In genomic region chr12:10364839-10365681, GRCh38 we compare ENCODE assay signal across 8 cellular contexts. TPM values are rescaled to one million over a fixed set of nuclear protein-coding genes. Genes with fewer than 3 reads are reported as not detected.
DNase-seq lines count a peak whose midpoint lies in the region; ATAC-seq, FAIRE-seq and TF ChIP-seq lines count a peak whose summit lies in the region.

No MANE protein-coding gene starts in this region.

- no peak overlapping the region for H3K4ac ChIP-seq in H1 (replicated peaks; ENCODE audit: insufficient read length, low read depth, low read length)

- peak overlapping the region; percentile 64; the same call in 1 of the 2 replicates for H3K18ac ChIP-seq in H1 (ENCODE audit: extremely low read depth, low read length)

- no peak overlapping the region for H3K14ac ChIP-seq in H1 (ENCODE audit: insufficient read length)

- peak; percentile 70 for DNase-seq in AG20443 (ENCODE audit: low spot score)
- DNase-seq in NCI-H345 (lab: John Stamatoyannopoulos, UW) = peak; percentile 84
- DNase-seq in activated CD4-positive, alpha-beta T cell treated with anti-CD3 and anti-CD28 coated beads, Interleukin-2, amount 50 U/mL, for 1 hour = peak; percentile 44
- no peak for DNase-seq in H1 (ENCODE audit: low read depth in 1 of 2, low spot score in 2 of 2)
- DNase-seq in lung (ENCODE audit: low spot score) = peak; percentile 67
- peak; percentile 42 for DNase-seq in stimulated activated naive CD4-positive, alpha-beta T cell treated with Interleukin-2 at 50 U/mL for 16 hours (lab: John Stamatoyannopoulos, UW)

- H2BK120ac ChIP-seq in H1 (replicated peaks; ENCODE audit: low read depth, low read length) = peak overlapping the region; percentile 29

- TF ChIP-seq POLR2A in H1 (IDR thresholded peaks at IDR 0.05; ENCODE audit: control extremely low read depth in 1 of 2, low read depth in 2 of 2, low read length in 2 of 2) = no peak

- TF ChIP-seq CTCF in H1 (IDR thresholded peaks at IDR 0.05; ENCODE audit: control extremely low read depth in 1 of 3, insufficient read depth in 1 of 3, low read depth in 1 of 3, low read length in 3 of 3) (no peak), lung (IDR thresholded peaks at IDR 0.05; ENCODE audit: control extremely low read depth, extremely low read depth) (no peak)

- H3K4me3 ChIP-seq in H1 (ENCODE audit: extremely low read depth in 1 of 4, insufficient read depth in 2 of 4, low read depth in 3 of 4, low read length in 4 of 4) (peak overlapping the region; percentile 34 to 63 (median 50)), lung (peak overlapping the region; percentile 72)

- H3K79me1 ChIP-seq in H1 (ENCODE audit: low read depth, low read length) = no peaks in the 10 kb centered on the region

- H4K8ac ChIP-seq in H1 (ENCODE audit: extremely low read depth, insufficient read depth, low read length) = no peak overlapping the region

- H3K9me3 ChIP-seq in H1 (ENCODE audit: insufficient read depth in 2 of 2, low read depth in 1 of 2, low read length in 1 of 2) (peaks cover 4% of the 10 kb centered on the region in 2 experiments; a peak in 2 of 4 replicates), lung (ENCODE audit: control insufficient read depth in 2 of 2, insufficient read depth in 1 of 2, low read length in 1 of 2) (no peaks in the 10 kb centered on the region)

- H3K27ac ChIP-seq in H1 (ENCODE audit: low read depth, low read length) (peak overlapping the region; percentile 16), lung (ENCODE audit: low read depth in 1 of 2, low read length in 1 of 2) (peak overlapping the region; percentile 71 to 99)

- H3K4me1 ChIP-seq in H1 (replicated peaks in 1 of 4; ENCODE audit: control insufficient read depth in 3 of 4, insufficient read depth in 4 of 4, low read length in 3 of 4) (peaks cover 14 to 33% (median 21%) of the 10 kb centered on the region in 4 experiments; a peak in 6 of 7 replicates), lung (ENCODE audit: control insufficient read depth in 2 of 2, insufficient read depth in 2 of 2, low read length in 2 of 2) (peaks cover 4% of the 10 kb centered on the region in 2 donors)

- H3K23me2 ChIP-seq in H1 (ENCODE audit: low read depth, low read length) = peaks cover 5% of the 10 kb centered on the region

- peak overlapping the region; percentile 91 for H2AFZ ChIP-seq in H1 (ENCODE audit: low read length)

- no peaks in the 10 kb centered on the region for H4K20me1 ChIP-seq in H1 (replicated peaks in 1 of 2; ENCODE audit: control insufficient read depth in 1 of 2, insufficient read depth in 2 of 2, low read length in 2 of 2)

- no peak overlapping the region for H2BK20ac ChIP-seq in H1 (ENCODE audit: low read length)

- peak overlapping the region; percentile 99; the same call in 1 of the 2 replicates for H2BK12ac ChIP-seq in H1 (ENCODE audit: low read depth, low read length)

- peak overlapping the region; percentile 73; the same call in 1 of the 2 replicates for H2BK5ac ChIP-seq in H1 (ENCODE audit: low read depth, low read length)

- no peak overlapping the region; a peak in 1 of 7 replicates for H3K9ac ChIP-seq in H1 (replicated peaks in 1 of 4; ENCODE audit: extremely low read depth in 1 of 4, low read depth in 3 of 4, low read length in 3 of 4)

- FAIRE-seq in H1 (lab: Jason Lieb, UNC) = peak; percentile 57

- H3K27me3 ChIP-seq in H1 (replicated peaks in 1 of 4; ENCODE audit: control insufficient read depth in 3 of 4, extremely low read depth in 1 of 4, insufficient read depth in 3 of 4, low read length in 3 of 4) = no peaks in the 10 kb centered on the region
- no peaks in the 10 kb centered on the region for H3K27me3 ChIP-seq in lung (ENCODE audit: control insufficient read depth, insufficient read depth)

- no peak overlapping the region for H3K23ac ChIP-seq in H1 (ENCODE audit: insufficient read length)

- peak overlapping the region; percentile 52 for H3K56ac ChIP-seq in H1 (replicated peaks; ENCODE audit: insufficient read length, low read depth, low read length)

- peak overlapping the region; percentile 49 for H4K5ac ChIP-seq in H1 (ENCODE audit: insufficient read length, low read depth, low read length)

- no peak overlapping the region for H2BK15ac ChIP-seq in H1 (ENCODE audit: low read length)

- POLR2A ChIA-PET in H1 (lab: Charles Lee; ENCODE audit: partially characterized antibody) = interaction anchor here (0.7 to 1.2 kb wide), 2 partner anchors 168 to 358 kb away, joined by 3 read pairs; partner anchors contain the start of gene YBX3

- no peak for TF ChIP-seq EP300 in H1 (IDR thresholded peaks at IDR 0.05; ENCODE audit: borderline replicate concordance in 1 of 2, low read depth in 2 of 2, low read length in 2 of 2)

- H4K91ac ChIP-seq in H1 (replicated peaks; ENCODE audit: insufficient read length, low read length) = peak overlapping the region; percentile 91

- no peak for TF ChIP-seq RAD21 in H1 (IDR thresholded peaks at IDR 0.05 in 1 of 2, conservative IDR thresholded peaks at IDR 0.05 in 1 of 2; ENCODE audit: low read depth in 2 of 2, low read length in 2 of 2)

- CTCF ChIA-PET in H1 (lab: Charles Lee; ENCODE audit: partially characterized antibody) = interaction anchor here (0.9 to 3.2 kb wide), 11 partner anchors 8 to 310 kb away, joined by 3 to 33 read pairs (median 8); partner anchors contain the start of gene MAGOHB

- H3K4me2 ChIP-seq in H1 (ENCODE audit: insufficient read depth in 1 of 2, low read depth in 2 of 2, low read length in 2 of 2) = peak overlapping the region; percentile 75 to 87

- WGBS in H1 (ENCODE audit: extremely low coverage in 1 of 2, insufficient coverage in 1 of 2, insufficient read length in 1 of 2, insufficient replicate concordance in 2 of 2, low coverage in 1 of 2, low lambda C conversion rate in 2 of 2, missing lambda C conversion rate in 1 of 2), 2 experiments = 13% methylated on average over 16 of the region's 16 CpGs; no CpG with 5 or more reads in 1 of the 2 experiments
- WGBS in lung, 2 donors = 3% methylated on average over 16 of the region's 16 CpGs

- no peaks in the 10 kb centered on the region for H3K79me2 ChIP-seq in H1 (ENCODE audit: control insufficient read depth in 1 of 2, insufficient read depth in 2 of 2, low read length in 2 of 2)

- H2AK5ac ChIP-seq in H1 (ENCODE audit: low read depth, low read length) = no peak overlapping the region

- H3K36me3 ChIP-seq in H1 (ENCODE audit: control insufficient read depth in 2 of 4, insufficient read depth in 4 of 4, low read length in 3 of 4) (peaks cover 0 to 3% (median 0%) of the 10 kb centered on the region in 4 experiments; a peak in 1 of 8 replicates), lung (ENCODE audit: control insufficient read depth in 2 of 2, insufficient read depth in 2 of 2, low read length in 2 of 2) (no peaks in the 10 kb centered on the region)

- ATAC-seq in GM19035 (IDR thresholded peaks at IDR 0.05; ENCODE audit: unreplicated experiment) = peak; percentile 67
- peak; percentile 34 for ATAC-seq in HG03139 (IDR thresholded peaks at IDR 0.05; ENCODE audit: unreplicated experiment)
- ATAC-seq in lung (ENCODE audit: insufficient read depth, low FRiP score) = peak; percentile 69

RNA-seq across cellular contexts. Expression of gene KLRK1, which starts 24.8 kb away (rescaled TPM):
- total RNA-seq in H1 (2021; fragmentation: NEBNext Ultra II Directional; extraction: Animal tissue kit (Norgen Biotek cat#: 25700)) = not detected in 2 replicates
- polyA plus RNA-seq in H1 (2011; rRNA removed) = not detected in 2 replicates
- polyA plus RNA-seq in H1 (2011; cell fraction: cytosol; rRNA removed) = not detected
- not detected for polyA plus RNA-seq in H1 (2011; cell fraction: nucleus; rRNA removed)
- polyA plus RNA-seq in H1 (2012, experiment 1 of 2) = not detected in 4 replicates
- not detected for polyA plus RNA-seq in H1 (2012, experiment 2 of 2)
- polyA plus RNA-seq in H1 (2013, experiment 1 of 2) = not detected
- polyA plus RNA-seq in H1 (2013, experiment 2 of 2) = not detected
- polyA minus RNA-seq in H1 (2011; rRNA and poly(A)+ RNA removed) = not detected in 2 replicates
- not detected for polyA minus RNA-seq in H1 (2011; cell fraction: cytosol; rRNA and poly(A)+ RNA removed)
- 0.40 TPM for polyA minus RNA-seq in H1 (2011; cell fraction: nucleus; rRNA and poly(A)+ RNA removed)
- 1 to 10 TPM; 1.6 to 2.9 TPM for total RNA-seq in lung
- 1 to 10 TPM; 4.0 to 5.7 TPM for polyA plus RNA-seq in lung

RNA-seq across cellular contexts. Expression of gene KLRC4, which starts 44.5 kb away (rescaled TPM):
- not detected in 2 replicates for total RNA-seq in H1 (2021; fragmentation: NEBNext Ultra II Directional; extraction: Animal tissue kit (Norgen Biotek cat#: 25700))
- not detected in 2 replicates for polyA plus RNA-seq in H1 (2011; rRNA removed)
- polyA plus RNA-seq in H1 (2011; cell fraction: cytosol; rRNA removed) = not detected
- not detected for polyA plus RNA-seq in H1 (2011; cell fraction: nucleus; rRNA removed)
- not detected in 4 replicates for polyA plus RNA-seq in H1 (2012, experiment 1 of 2)
- polyA plus RNA-seq in H1 (2012, experiment 2 of 2) = not detected
- polyA plus RNA-seq in H1 (2013, experiment 1 of 2) = not detected
- polyA plus RNA-seq in H1 (2013, experiment 2 of 2) = not detected
- polyA minus RNA-seq in H1 (2011; rRNA and poly(A)+ RNA removed) = not detected in 2 replicates
- not detected for polyA minus RNA-seq in H1 (2011; cell fraction: cytosol; rRNA and poly(A)+ RNA removed)
- polyA minus RNA-seq in H1 (2011; cell fraction: nucleus; rRNA and poly(A)+ RNA removed) = not detected
- total RNA-seq in lung = under 1 TPM in 1 of 2 donors, not detected in 1; 0.91 TPM
- under 1 TPM in 1 of 2 donors, not detected in 1; 0.45 TPM for polyA plus RNA-seq in lung

RNA-seq across cellular contexts. Expression of gene KLRC3, which starts 55.3 kb away (rescaled TPM):
- total RNA-seq in H1 (2021; fragmentation: NEBNext Ultra II Directional; extraction: Animal tissue kit (Norgen Biotek cat#: 25700)) = not detected in 2 replicates
- polyA plus RNA-seq in H1 (2011; rRNA removed) (not detected in 2 replicates), lung (under 1 TPM; 0.22 to 0.44 TPM)
- not detected for polyA plus RNA-seq in H1 (2011; cell fraction: cytosol; rRNA removed)
- polyA plus RNA-seq in H1 (2011; cell fraction: nucleus; rRNA removed) = not detected
- polyA plus RNA-seq in H1 (2012, experiment 1 of 2) = not detected in 4 replicates
- polyA plus RNA-seq in H1 (2012, experiment 2 of 2) = not detected
- not detected for polyA plus RNA-seq in H1 (2013, experiment 1 of 2)
- polyA plus RNA-seq in H1 (2013, experiment 2 of 2) = not detected
- not detected in 2 replicates for polyA minus RNA-seq in H1 (2011; rRNA and poly(A)+ RNA removed)
- polyA minus RNA-seq in H1 (2011; cell fraction: cytosol; rRNA and poly(A)+ RNA removed) = not detected
- polyA minus RNA-seq in H1 (2011; cell fraction: nucleus; rRNA and poly(A)+ RNA removed) = not detected
- total RNA-seq in lung = 1 to 10 TPM in 1 of 2 donors, not detected in 1; 2.6 TPM

RNA-seq across cellular contexts. Expression of gene KLRD1, which starts 57.4 kb away (rescaled TPM):
- 0.06 TPM in 1 of 2 replicates, not detected in the other for total RNA-seq in H1 (2021; fragmentation: NEBNext Ultra II Directional; extraction: Animal tissue kit (Norgen Biotek cat#: 25700))
- polyA plus RNA-seq in H1 (2011; rRNA removed) = under 0.01 and 0.02 TPM in 2 replicates
- polyA plus RNA-seq in H1 (2011; cell fraction: cytosol; rRNA removed) = 0.01 TPM
- polyA plus RNA-seq in H1 (2011; cell fraction: nucleus; rRNA removed) = 0.16 TPM
- polyA plus RNA-seq in H1 (2012, experiment 1 of 2) = 0.01 TPM in 1 of 4 replicates, not detected in the others
- polyA plus RNA-seq in H1 (2012, experiment 2 of 2) = not detected
- polyA plus RNA-seq in H1 (2013, experiment 1 of 2) = under 0.01 TPM
- under 0.01 TPM for polyA plus RNA-seq in H1 (2013, experiment 2 of 2)
- 0.03 TPM in 1 of 2 replicates, not detected in the other for polyA minus RNA-seq in H1 (2011; rRNA and poly(A)+ RNA removed)
- not detected for polyA minus RNA-seq in H1 (2011; cell fraction: cytosol; rRNA and poly(A)+ RNA removed)
- not detected for polyA minus RNA-seq in H1 (2011; cell fraction: nucleus; rRNA and poly(A)+ RNA removed)
- 1 to 10 TPM; 4.9 to 5.2 TPM for total RNA-seq in lung
- polyA plus RNA-seq in lung = 1 to 10 TPM; 1.1 to 2.6 TPM

Comparison
In these comparisons a context has a peak if more than half of its experiments do, and no peak if none do; other contexts are left out.
1. DNase-seq: peak in AG20443 (single experiment), NCI-H345 (single experiment), activated CD4-positive, alpha-beta T cell treated with anti-CD3 and anti-CD28 coated beads, Interleukin-2, amount 50 U/mL, for 1 hour (single experiment), lung (single experiment) and stimulated activated naive CD4-positive, alpha-beta T cell treated with Interleukin-2 at 50 U/mL for 16 hours (single experiment); none in H1 (0 of 2).
2. Peak in every context shown above with its lines, with median percentiles within 50 percentile points of each other: ATAC-seq.